ENCODE assay signal across 12 cellular contexts in the genomic region with DNA sequence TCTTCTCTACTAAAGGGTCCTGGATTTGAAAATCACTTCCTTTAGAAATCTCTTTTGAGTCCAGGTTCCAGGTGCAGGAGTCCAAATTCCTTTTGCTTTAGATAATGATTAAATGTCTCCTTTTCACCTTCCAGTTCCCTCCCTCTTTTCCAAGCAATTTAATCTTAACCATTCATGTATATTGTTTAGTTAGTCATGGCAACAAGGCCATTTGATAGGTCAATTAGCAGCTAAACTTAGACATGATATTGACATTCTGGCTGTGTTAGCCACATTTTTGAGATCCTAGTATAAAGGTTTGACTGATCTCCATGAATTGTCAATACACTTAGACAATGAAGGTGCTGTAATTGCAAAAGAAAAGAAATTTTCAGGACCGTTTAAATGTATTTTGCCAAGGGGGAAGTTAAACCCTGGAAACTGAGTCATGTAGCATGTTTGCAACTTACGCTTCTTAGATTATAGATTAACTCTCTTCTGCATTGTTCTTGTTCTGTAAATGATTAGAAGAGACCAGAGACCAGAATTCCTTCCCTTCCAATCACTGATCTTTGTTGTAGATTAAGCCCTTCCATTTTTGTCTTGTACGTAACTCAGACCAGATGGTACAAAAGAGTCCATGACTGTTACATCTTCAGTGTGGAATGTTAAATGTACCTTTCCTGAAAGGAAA. TPM values are rescaled to one million over a fixed set of nuclear protein-coding genes. Genes with fewer than 3 reads are reported as not detected.
DNase-seq lines count a peak whose midpoint lies in the region; ATAC-seq and TF ChIP-seq lines count a peak whose summit lies in the region.
"Had no signal": no experiment of that assay in that cellular context is flagged by ENCODE, and none has a peak within 500 bp of the region (broad histone marks: within the 10 kb centered on the region; RNA-seq: fewer than 3 reads in every experiment).

No MANE protein-coding gene starts in this region.

- H3K36me3 ChIP-seq in skeletal muscle satellite cell (ENCODE audit: insufficient read depth, low read length), result no peaks in the 10 kb centered on the region

- H3K4me3 ChIP-seq in skeletal muscle satellite cell (ENCODE audit: low read length), result no peak overlapping the region

- DNase-seq in NCI-H748 treated with DMSO at 0.1 percent for 48 hours (lab: John Stamatoyannopoulos, UW) (peak; percentile 95), glomerular visceral epithelial cell (ENCODE audit: extremely low spot score) (peak; percentile 87), posterior cingulate gyrus (no peak), GM13976 (ENCODE audit: low spot score) (no peak)
- DNase-seq: DND-41; immature natural killer cell; NCI-H1694; stimulated activated CD4-positive, alpha-beta T cell treated with anti-CD3 and anti-CD28 coated beads, Interleukin-4, amount 100 ng/mL, for 1 hour had no signal

- peak overlapping the region; percentile 20 for H3K9ac ChIP-seq in skeletal muscle satellite cell (ENCODE audit: low read depth, low read length)

- no peaks in the 10 kb centered on the region for H3K9me3 ChIP-seq in skeletal muscle satellite cell (replicated peaks; ENCODE audit: low read length)

- peak; percentile 44; the same call in 1 of the 2 replicates for TF ChIP-seq EP300 in Ishikawa (IDR thresholded peaks at IDR 0.05; ENCODE audit: borderline replicate concordance)

- in situ Hi-C loops in GM13976 (cut with MboI; ENCODE audit: low sequenced_read_pairs, unreplicated experiment), result no loop called here

- no peak for ATAC-seq in HG02938 (IDR thresholded peaks at IDR 0.05; ENCODE audit: unreplicated experiment)
- ATAC-seq: WTC11 had no signal

- TF ChIP-seq CTCF in GM13976 (IDR thresholded peaks at IDR 0.05; ENCODE audit: borderline replicate concordance, control extremely low read depth, extremely low read depth, insufficient read depth, missing control alignments), result no peak

- TF ChIP-seq RAD21 in Ishikawa (IDR thresholded peaks at IDR 0.05; ENCODE audit: low read depth), result no peak

- H3K4me2 ChIP-seq in skeletal muscle satellite cell (ENCODE audit: low read length), result peak overlapping the region; percentile 43

- intact Hi-C loops in posterior cingulate gyrus (cut with DNase I), result no loop called here

- peaks cover 46% of the 10 kb centered on the region for H3K4me1 ChIP-seq in skeletal muscle satellite cell (ENCODE audit: control insufficient read depth, insufficient read depth, low read length)

- no peaks in the 10 kb centered on the region for H3K27me3 ChIP-seq in skeletal muscle satellite cell (ENCODE audit: control insufficient read depth, insufficient read depth, low read length)

TF ChIP-seq in Ishikawa, 13 proteins besides CTCF, POLR2A, EP300 and RAD21:
- TF ChIP-seq CEBPB (IDR thresholded peaks at IDR 0.05) (no peak), TEAD4 (IDR thresholded peaks at IDR 0.05) (peak; percentile 45), ZBTB7A (IDR thresholded peaks at IDR 0.05; ENCODE audit: low read depth) (no peak)
- TF ChIP-seq, protein P1, sequence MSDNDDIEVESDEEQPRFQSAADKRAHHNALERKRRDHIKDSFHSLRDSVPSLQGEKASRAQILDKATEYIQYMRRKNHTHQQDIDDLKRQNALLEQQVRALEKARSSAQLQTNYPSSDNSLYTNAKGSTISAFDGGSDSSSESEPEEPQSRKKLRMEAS (IDR thresholded peaks at IDR 0.05), result no peak

RNA-seq across cellular contexts. Expression of a gene that starts 12.4 kb away (rescaled TPM):
- 33.0 and 61.2 TPM in 2 replicates for total RNA-seq in skeletal muscle satellite cell (2012; rRNA removed)

Comparison
In these comparisons a context has a peak if more than half of its experiments do, and no peak if none do; other contexts are left out.
1. DNase-seq: peak in NCI-H748 treated with DMSO at 0.1 percent for 48 hours (single experiment) and glomerular visceral epithelial cell (single experiment); none in posterior cingulate gyrus (0 of 10) and GM13976 (single experiment).